ENCODE assay signal across 7 cellular contexts in the genomic region with DNA sequence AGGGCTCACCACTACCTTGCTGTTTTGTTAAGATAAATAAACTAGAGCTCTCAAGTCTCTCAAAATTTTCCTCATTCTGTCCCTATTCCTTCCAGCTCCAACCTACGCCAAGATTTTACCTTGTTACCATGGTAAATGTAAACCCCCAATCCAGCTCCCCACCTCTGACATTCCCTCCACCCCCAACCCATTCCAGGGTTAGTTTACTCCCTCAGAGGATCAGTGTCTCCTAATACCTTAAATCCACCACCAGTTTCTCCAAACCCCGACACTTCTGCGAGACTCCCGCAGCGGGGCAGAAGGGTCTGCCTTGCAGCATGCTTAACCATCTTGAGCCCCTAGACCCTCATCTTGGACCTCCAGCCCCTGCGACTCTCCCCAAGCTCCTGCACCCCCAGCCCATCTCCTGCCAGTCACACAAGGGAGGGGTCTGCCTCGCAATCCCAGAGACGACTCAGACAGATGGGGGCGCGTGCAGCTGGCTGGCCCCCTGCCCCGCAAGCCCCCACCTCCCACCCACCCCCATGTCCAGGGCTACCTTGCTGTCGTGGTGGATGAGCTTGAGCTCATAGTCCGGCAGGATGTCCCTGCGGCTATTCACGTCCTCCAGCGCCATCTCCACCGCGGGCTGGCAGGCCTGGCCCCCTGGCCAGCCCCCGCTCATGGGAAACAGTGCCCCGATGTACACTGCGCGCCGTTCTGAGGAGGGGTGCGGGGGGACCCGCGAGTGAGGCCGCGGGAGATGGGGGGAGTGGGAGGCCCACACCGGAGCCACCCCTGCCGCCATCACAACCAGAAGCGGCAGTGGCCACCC.
DNase-seq lines count a peak whose midpoint lies in the region; ATAC-seq and TF ChIP-seq lines count a peak whose summit lies in the region.

No MANE protein-coding gene starts in this region.

- no peak for TF ChIP-seq CTCF in HFF-Myc (IDR thresholded peaks at IDR 0.05; ENCODE audit: low read depth, low read length, missing control alignments)

- peak overlapping the region; percentile 72 for H3K4me3 ChIP-seq in HFF-Myc (replicated peaks; ENCODE audit: low read depth, low read length)
- H3K4me3 ChIP-seq in iPS-11a (ENCODE audit: low read depth, low read length) = peak overlapping the region; percentile 75

- H3K9me3 Mint-ChIP-seq in activated naive CD8-positive, alpha-beta T cell treated with anti-CD3 and anti-CD28 coated beads, Interleukin-2, amount 50 U/mL, for 24 hours = no peaks in the 10 kb centered on the region
- no peaks in the 10 kb centered on the region for H3K9me3 Mint-ChIP-seq in stimulated activated memory B cell treated with anti-CD40 and anti-IgM and Interleukin-4, amounts not matched to agents 10 μg/mL and 1 μg/mL and 100 μg/mL, for 72 hours

- peaks cover 2% of the 10 kb centered on the region for H3K36me3 Mint-ChIP-seq in activated naive CD8-positive, alpha-beta T cell treated with anti-CD3 and anti-CD28 coated beads, Interleukin-2, amount 50 U/mL, for 24 hours (ENCODE audit: low read depth)
- H3K36me3 Mint-ChIP-seq in stimulated activated memory B cell treated with anti-CD40 and anti-IgM and Interleukin-4, amounts not matched to agents 10 μg/mL and 1 μg/mL and 100 μg/mL, for 72 hours = peaks cover 18% of the 10 kb centered on the region

- no peak overlapping the region for H3K27ac Mint-ChIP-seq in activated naive CD8-positive, alpha-beta T cell treated with anti-CD3 and anti-CD28 coated beads, Interleukin-2, amount 50 U/mL, for 24 hours
- H3K27ac Mint-ChIP-seq in stimulated activated memory B cell treated with anti-CD40 and anti-IgM and Interleukin-4, amounts not matched to agents 10 μg/mL and 1 μg/mL and 100 μg/mL, for 72 hours = peak overlapping the region; percentile 61

- H3K27me3 Mint-ChIP-seq in activated naive CD8-positive, alpha-beta T cell treated with anti-CD3 and anti-CD28 coated beads, Interleukin-2, amount 50 U/mL, for 24 hours = peaks cover 16% of the 10 kb centered on the region
- no peaks in the 10 kb centered on the region for H3K27me3 Mint-ChIP-seq in stimulated activated memory B cell treated with anti-CD40 and anti-IgM and Interleukin-4, amounts not matched to agents 10 μg/mL and 1 μg/mL and 100 μg/mL, for 72 hours

- no peak for ATAC-seq in activated naive CD8-positive, alpha-beta T cell treated with anti-CD3 and anti-CD28 coated beads, Interleukin-2, amount 50 U/mL, for 24 hours
- ATAC-seq in stimulated activated memory B cell treated with anti-CD40 and anti-IgM and Interleukin-4, amounts not matched to agents 10 μg/mL and 1 μg/mL and 100 μg/mL, for 72 hours = peak; percentile 1
- ATAC-seq in HG02610 (IDR thresholded peaks at IDR 0.05; ENCODE audit: unreplicated experiment) = no peak

- DNase-seq in HFF-Myc (ENCODE audit: extremely low read depth, low read depth) (no peak), 8988T (no peak)
- DNase-seq in activated naive CD8-positive, alpha-beta T cell treated with anti-CD3 and anti-CD28 coated beads, Interleukin-2, amount 50 U/mL, for 24 hours = no peak
- DNase-seq in stimulated activated CD4-positive, alpha-beta T cell treated with anti-CD3 and anti-CD28 coated beads, Interleukin-4, amount 100 ng/mL, for 24 hours = no peak

- H3K4me1 Mint-ChIP-seq in activated naive CD8-positive, alpha-beta T cell treated with anti-CD3 and anti-CD28 coated beads, Interleukin-2, amount 50 U/mL, for 24 hours = peaks cover 30% of the 10 kb centered on the region
- H3K4me1 Mint-ChIP-seq in stimulated activated memory B cell treated with anti-CD40 and anti-IgM and Interleukin-4, amounts not matched to agents 10 μg/mL and 1 μg/mL and 100 μg/mL, for 72 hours = peaks cover 38% of the 10 kb centered on the region

- peak overlapping the region; percentile 44 for H3K4me3 Mint-ChIP-seq in activated naive CD8-positive, alpha-beta T cell treated with anti-CD3 and anti-CD28 coated beads, Interleukin-2, amount 50 U/mL, for 24 hours
- H3K4me3 Mint-ChIP-seq in stimulated activated memory B cell treated with anti-CD40 and anti-IgM and Interleukin-4, amounts not matched to agents 10 μg/mL and 1 μg/mL and 100 μg/mL, for 72 hours = peak overlapping the region; percentile 91
